8 cellular contexts compared by ENCODE assay signal in the genomic region with DNA sequence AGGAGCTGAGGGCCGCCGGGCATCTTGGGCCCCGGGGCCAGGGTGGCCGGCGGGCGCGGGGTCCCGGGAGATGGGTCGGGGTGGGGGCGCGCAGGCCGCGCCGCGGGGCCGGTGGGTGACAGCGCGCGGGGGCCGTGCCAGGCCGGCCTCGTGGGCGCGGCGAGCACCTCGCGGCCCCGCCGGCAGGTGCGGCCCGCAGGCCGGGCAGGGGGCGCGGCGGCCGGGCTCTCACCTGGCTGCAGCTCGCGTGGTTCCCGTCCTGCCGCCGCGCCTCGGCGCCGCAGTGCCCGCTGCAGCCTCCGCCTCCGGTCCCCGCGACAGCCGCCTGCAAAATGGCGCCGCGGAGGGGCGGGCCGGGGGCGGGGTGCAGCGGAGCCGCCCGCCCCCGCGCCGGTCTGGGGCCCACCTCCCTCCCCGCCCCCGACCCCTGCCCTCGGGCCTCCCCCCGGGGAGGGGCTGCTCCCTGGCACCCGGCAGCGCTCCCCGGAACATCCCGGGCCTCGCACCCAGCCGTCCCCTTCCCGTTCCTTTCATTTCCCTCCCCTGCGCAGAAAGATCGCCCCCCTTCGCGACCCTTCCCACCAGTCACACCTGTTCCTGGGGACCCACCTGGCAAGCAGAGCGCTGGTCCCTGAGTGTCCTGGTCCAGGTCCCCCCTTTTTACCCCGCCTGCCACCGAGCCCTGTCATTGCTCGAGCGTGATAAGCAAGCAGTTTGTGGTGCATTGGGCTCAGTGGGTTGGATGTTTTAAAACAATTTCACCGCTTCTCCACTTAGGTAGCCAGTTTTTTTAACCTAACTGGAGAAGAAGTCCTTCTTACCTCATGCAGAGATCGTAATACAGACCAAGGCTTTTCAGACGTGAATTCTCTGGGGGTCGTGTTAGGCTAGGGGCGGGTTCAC. TPM values are rescaled to one million over a fixed set of nuclear protein-coding genes. Genes with fewer than 3 reads are reported as not detected.
DNase-seq lines count a peak whose midpoint lies in the region; ATAC-seq lines count a peak whose summit lies in the region.

Gene SLC23A2 (minus strand): TSS at position 337 of the 903 bp plus-strand sequence. CDS start 68,948 bp downstream, outside the sequence.

- peak within 1 kb of the TSS; percentile 76 for H3K27ac Mint-ChIP-seq in activated CD4-positive, alpha-beta memory T cell treated with anti-CD3 and anti-CD28 coated beads, Interleukin-2, amount 10 ng/mL, durations not matched to agents 7 days and 5 days

- H3K9me3 Mint-ChIP-seq in activated CD4-positive, alpha-beta memory T cell treated with anti-CD3 and anti-CD28 coated beads, Interleukin-2, amount 10 ng/mL, durations not matched to agents 7 days and 5 days = no peaks in the 10 kb centered on the region

- H3K27me3 Mint-ChIP-seq in activated CD4-positive, alpha-beta memory T cell treated with anti-CD3 and anti-CD28 coated beads, Interleukin-2, amount 10 ng/mL, durations not matched to agents 7 days and 5 days = peaks cover 12% of the 10 kb centered on the region

- peak; percentile 38 for DNase-seq in Ammon's horn (ENCODE audit: low spot score)
- DNase-seq in NCI-H1105 treated with DMSO at 0.1 percent for 48 hours (lab: John Stamatoyannopoulos, UW) = peak; percentile 44
- DNase-seq in activated CD4-positive, alpha-beta memory T cell treated with anti-CD3 and anti-CD28 coated beads, Interleukin-2, amount 10 ng/mL, durations not matched to agents 7 days and 5 days = peak; percentile 64
- DNase-seq in effector CD8-positive, alpha-beta T cell (lab: John Stamatoyannopoulos, UW) = peak; percentile 46
- DNase-seq in mesenteric fat pad (ENCODE audit: low spot score) = no peak
- peak; percentile 29 for DNase-seq in stimulated activated CD8-positive, alpha-beta memory T cell treated with anti-CD3 and anti-CD28 coated beads, Interleukin-15, amount 100 ng/mL, for 24 hours (ENCODE audit: low read depth)

- CTCF ChIA-PET in activated CD4-positive, alpha-beta memory T cell treated with anti-CD3 and anti-CD28 coated beads, Interleukin-2, amount 10 ng/mL, durations not matched to agents 7 days and 5 days (lab: Charles Lee) = interaction anchor here (1.1 to 3.5 kb wide), 2 partner anchors 56 to 99 kb away, joined by 4 to 15 read pairs; no protein-coding TSS in a partner anchor

- peaks cover 3% of the 10 kb centered on the region for H3K36me3 Mint-ChIP-seq in activated CD4-positive, alpha-beta memory T cell treated with anti-CD3 and anti-CD28 coated beads, Interleukin-2, amount 10 ng/mL, durations not matched to agents 7 days and 5 days (ENCODE audit: low read depth)

- peak within 1 kb of the TSS; percentile 93 for H3K4me3 Mint-ChIP-seq in activated CD4-positive, alpha-beta memory T cell treated with anti-CD3 and anti-CD28 coated beads, Interleukin-2, amount 10 ng/mL, durations not matched to agents 7 days and 5 days

- peak; percentile 63 for ATAC-seq in GM19438 (IDR thresholded peaks at IDR 0.05; ENCODE audit: low read depth, unreplicated experiment)
- no peak for ATAC-seq in GM21447 (IDR thresholded peaks at IDR 0.05; ENCODE audit: unreplicated experiment)

- peaks cover 26% of the 10 kb centered on the region for H3K4me1 Mint-ChIP-seq in activated CD4-positive, alpha-beta memory T cell treated with anti-CD3 and anti-CD28 coated beads, Interleukin-2, amount 10 ng/mL, durations not matched to agents 7 days and 5 days

- POLR2A ChIA-PET in activated CD4-positive, alpha-beta memory T cell treated with anti-CD3 and anti-CD28 coated beads, Interleukin-2, amount 10 ng/mL, durations not matched to agents 7 days and 5 days (lab: Charles Lee) = interaction anchor here (1.0 to 2.2 kb wide), 4 partner anchors 8 to 119 kb away, joined by 4 to 10 read pairs (median 8); partner anchors contain the start of gene PCNA

RNA-seq across cellular contexts. Expression of gene SLC23A2, which starts in this region (rescaled TPM):
- total RNA-seq in activated CD4-positive, alpha-beta memory T cell treated with anti-CD3 and anti-CD28 coated beads, Interleukin-2, amount 10 ng/mL, durations not matched to agents 7 days and 5 days = 10 to 100 TPM; 12.9 to 14.1 TPM
- 22.2 TPM for total RNA-seq in mesenteric fat pad
